23 cellular contexts compared by ENCODE assay signal in genomic region chr10:20254078-20254477, GRCh38.
DNase-seq lines count a peak whose midpoint lies in the region; ATAC-seq and TF ChIP-seq lines count a peak whose summit lies in the region.
"Had no signal": no experiment of that assay in that cellular context is flagged by ENCODE, and none has a peak within 500 bp of the region (broad histone marks: within the 10 kb centered on the region; RNA-seq: fewer than 3 reads in every experiment).

No MANE protein-coding gene starts in this region.

- no peaks in the 10 kb centered on the region for H3K27me3 ChIP-seq in left ventricle myocardium inferior (ENCODE audit: low read depth)
- H3K27me3 ChIP-seq: BLaER1, ovary, SJCRH30, spleen, suprapubic skin had no signal

- peaks cover 0 to 8% (median 0%) of the 10 kb centered on the region in 3 donors for H3K36me3 Mint-ChIP-seq in immature natural killer cell
- H3K36me3 Mint-ChIP-seq: activated naive CD8-positive, alpha-beta T cell treated with anti-CD3 and anti-CD28 coated beads, Interleukin-2, amount 10 ng/mL, durations not matched to agents 7 days and 5 days had no signal

- H3K9me3 Mint-ChIP-seq in immature natural killer cell, result no peaks in the 10 kb centered on the region
- H3K9me3 Mint-ChIP-seq: activated naive CD8-positive, alpha-beta T cell treated with anti-CD3 and anti-CD28 coated beads, Interleukin-2, amount 10 ng/mL, durations not matched to agents 7 days and 5 days had no signal

- no peaks in the 10 kb centered on the region for H3K9me3 ChIP-seq in left ventricle myocardium inferior (replicated peaks)
- H3K9me3 ChIP-seq: BLaER1, mucosa of descending colon, ovary, SJCRH30, spleen, suprapubic skin had no signal

- no peak overlapping the region for H3K4me3 Mint-ChIP-seq in immature natural killer cell
- H3K4me3 Mint-ChIP-seq: activated naive CD8-positive, alpha-beta T cell treated with anti-CD3 and anti-CD28 coated beads, Interleukin-2, amount 10 ng/mL, durations not matched to agents 7 days and 5 days; activated T-helper 17 cell treated with anti-CD3 and anti-CD28 coated beads, Interleukin-2, amount 50 U/mL, for 72 hours had no signal

- no peak overlapping the region for H3K27ac ChIP-seq in left ventricle myocardium inferior (replicated peaks)
- H3K27ac ChIP-seq: BLaER1, ovary, SJCRH30, spleen, suprapubic skin had no signal

- intact Hi-C loops in Right ventricle myocardium superior (cut with DNase I) (no loop called here), left ventricle myocardium inferior (cut with micrococcal nuclease) (no loop called here), left ventricle myocardium superior (cut with micrococcal nuclease) (no loop called here)

- peaks cover 10% of the 10 kb centered on the region for H3K4me1 ChIP-seq in left ventricle myocardium inferior
- H3K4me1 ChIP-seq: BLaER1, SJCRH30, spleen, suprapubic skin had no signal

- no peak for TF ChIP-seq CTCF in left ventricle myocardium inferior (IDR thresholded peaks at IDR 0.05; ENCODE audit: borderline replicate concordance)

- peaks cover 2 to 4% of the 10 kb centered on the region in 2 donors for H3K4me1 Mint-ChIP-seq in immature natural killer cell
- H3K4me1 Mint-ChIP-seq: activated naive CD8-positive, alpha-beta T cell treated with anti-CD3 and anti-CD28 coated beads, Interleukin-2, amount 10 ng/mL, durations not matched to agents 7 days and 5 days; activated T-helper 17 cell treated with anti-CD3 and anti-CD28 coated beads, Interleukin-2, amount 50 U/mL, for 72 hours had no signal

- no peak overlapping the region for H3K4me3 ChIP-seq in left ventricle myocardium inferior
- H3K4me3 ChIP-seq: BLaER1, K562, mucosa of descending colon, ovary, SJCRH30, spleen, suprapubic skin had no signal

- ATAC-seq in Right ventricle myocardium superior (ENCODE audit: poor library complexity) (peak; percentile 62), left ventricle myocardium superior (peak; percentile 66), HG03342 (IDR thresholded peaks at IDR 0.05; ENCODE audit: unreplicated experiment) (no peak), HG03280 (IDR thresholded peaks at IDR 0.05; ENCODE audit: unreplicated experiment) (no peak)
- ATAC-seq: activated CD4-positive, CD25-positive, alpha-beta regulatory T cell treated with anti-CD3 and anti-CD28 coated beads, Interleukin-2, amount 50 U/mL, for 24 hours; activated T-helper 17 cell treated with anti-CD3 and anti-CD28 coated beads, Interleukin-2, amount 50 U/mL, for 72 hours; K562; mucosa of descending colon had no signal

- H3K27me3 Mint-ChIP-seq in immature natural killer cell (ENCODE audit: low read depth in 3 of 3), result peaks cover 1 to 2% (median 1%) of the 10 kb centered on the region in 3 donors
- H3K27me3 Mint-ChIP-seq: activated naive CD8-positive, alpha-beta T cell treated with anti-CD3 and anti-CD28 coated beads, Interleukin-2, amount 10 ng/mL, durations not matched to agents 7 days and 5 days; activated T-helper 17 cell treated with anti-CD3 and anti-CD28 coated beads, Interleukin-2, amount 50 U/mL, for 72 hours had no signal

- no peak for DNase-seq in Right ventricle myocardium superior
- DNase-seq in left ventricle myocardium inferior, result no peak
- no peak for DNase-seq in left ventricle myocardium superior
- DNase-seq in pons (ENCODE audit: low spot score), result peak; percentile 52
- no peak for DNase-seq in DMS114 treated with DMSO at 0.1 percent for 48 hours (lab: John Stamatoyannopoulos, UW; ENCODE audit: unreplicated experiment)
- no peak for DNase-seq in immature natural killer cell
- DNase-seq: activated naive CD8-positive, alpha-beta T cell treated with anti-CD3 and anti-CD28 coated beads, Interleukin-2, amount 10 ng/mL, durations not matched to agents 7 days and 5 days; Calu3; H7; mucosa of descending colon; NCI-H2029 treated with DMSO at 0.1 percent for 48 hours; NCI-H524; SJCRH30; spleen; stimulated activated CD8-positive, alpha-beta memory T cell treated with anti-CD3 and anti-CD28 coated beads, Interleukin-4, amount 100 ng/mL, for 48 hours had no signal

- H3K36me3 ChIP-seq in left ventricle myocardium inferior, result peaks cover 4% of the 10 kb centered on the region
- H3K36me3 ChIP-seq: ovary, spleen had no signal

- peak overlapping the region in 1 of 6 donors; percentile 65 for H3K27ac Mint-ChIP-seq in immature natural killer cell
- H3K27ac Mint-ChIP-seq: activated naive CD8-positive, alpha-beta T cell treated with anti-CD3 and anti-CD28 coated beads, Interleukin-2, amount 10 ng/mL, durations not matched to agents 7 days and 5 days; activated T-helper 17 cell treated with anti-CD3 and anti-CD28 coated beads, Interleukin-2, amount 50 U/mL, for 72 hours had no signal

Comparison
In these comparisons a context has a peak if more than half of its experiments do, and no peak if none do; other contexts are left out.
1. ATAC-seq: peak in Right ventricle myocardium superior (single experiment) and left ventricle myocardium superior (single experiment); none in HG03342 (single experiment) and HG03280 (single experiment).